In the genomic region with DNA sequence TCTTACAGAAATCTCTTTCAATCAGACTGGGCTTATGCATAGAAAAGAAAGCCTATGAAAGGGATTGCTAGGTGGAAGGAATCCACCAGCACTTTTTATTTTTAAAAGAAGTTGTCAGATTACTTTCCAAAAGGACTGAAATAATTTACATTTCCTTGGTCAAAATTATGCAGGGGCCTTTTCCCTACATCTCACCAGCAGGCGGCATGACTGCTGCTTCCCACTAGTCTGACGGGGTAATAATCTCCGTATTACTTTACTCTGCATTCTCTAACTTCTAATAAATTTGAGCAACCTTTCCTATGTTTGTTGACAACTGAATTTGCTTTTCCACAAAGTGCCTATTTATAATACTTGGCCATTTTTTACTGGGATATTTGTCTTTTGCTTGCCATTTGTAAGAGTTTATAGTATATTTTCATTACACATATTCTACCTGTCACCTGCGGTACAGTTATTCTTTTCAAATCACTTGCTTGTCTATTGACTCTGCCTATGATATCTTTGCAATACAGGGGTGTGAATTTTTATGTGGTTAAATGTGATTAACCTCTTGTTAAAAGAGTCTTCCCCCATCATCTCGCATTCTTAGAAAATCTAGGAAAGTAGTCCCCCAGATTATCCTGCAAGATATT, we compare ENCODE assay signal across 9 cellular contexts. TPM values are rescaled to one million over a fixed set of nuclear protein-coding genes. Genes with fewer than 3 reads are reported as not detected.
A peak's percentile ranks its signal among the peaks of the same experiment; 100 is the strongest.
DNase-seq lines count a peak whose midpoint lies in the region; ATAC-seq and TF ChIP-seq lines count a peak whose summit lies in the region.
"Had no signal": no experiment of that assay in that cellular context is flagged by ENCODE, and none has a peak within 500 bp of the region (broad histone marks: within the 10 kb centered on the region; RNA-seq: fewer than 3 reads in every experiment).

No MANE protein-coding gene starts in this region.

- no peaks in the 10 kb centered on the region for H3K9me2 ChIP-seq in MM.1S (replicated peaks; ENCODE audit: insufficient read depth, low read length)

- H3K79me2 ChIP-seq in MM.1S (ENCODE audit: low read length) = no peaks in the 10 kb centered on the region

- H3K27ac ChIP-seq in HEK293 (ENCODE audit: extremely low read depth, low read depth, low read length) (no peak overlapping the region), WERI-Rb-1 (no peak overlapping the region), MM.1S (ENCODE audit: low read length) (no peak overlapping the region)
- H3K27ac ChIP-seq: epithelial cell of prostate had no signal

- H3K4me1 ChIP-seq in HEK293 (ENCODE audit: control insufficient read depth, insufficient read depth, low read length) = no peaks in the 10 kb centered on the region
- H3K4me1 ChIP-seq in MM.1S (ENCODE audit: low read length) = peaks cover 13% of the 10 kb centered on the region

- H4K20me1 ChIP-seq in MM.1S (ENCODE audit: insufficient read depth, low read length) = no peaks in the 10 kb centered on the region

- H3F3A ChIP-seq in MM.1S (ENCODE audit: insufficient read depth, low read length) = peaks cover 10% of the 10 kb centered on the region

- H3K9me3 ChIP-seq in HEK293 (ENCODE audit: control insufficient read depth, insufficient read depth, low read depth, low read length) (no peaks in the 10 kb centered on the region), WERI-Rb-1 (ENCODE audit: severe bottlenecking) (no peaks in the 10 kb centered on the region), MM.1S (replicated peaks; ENCODE audit: insufficient read depth, low read length) (no peaks in the 10 kb centered on the region)

- H3K9me3 Mint-ChIP-seq in activated T-helper 1 cell treated with anti-CD3 and anti-CD28 coated beads, Interleukin-12 subunit alpha, Interleukin-12 subunit beta, Interleukin-2, Interleukin-4 antibody, amounts not matched to agents 30 ng/mL and 10 ng/mL and 1 ng/mL, durations not matched to agents 14 hours and 24 hours and 36 hours = no peaks in the 10 kb centered on the region

- DNase-seq in Caki2 (ENCODE audit: low read depth) = peak; percentile 10
- DNase-seq in WERI-Rb-1 = peak; percentile 22
- DNase-seq in lung microvascular endothelial cell (ENCODE audit: low read depth in 2 of 2) = peak; percentile 33 to 43
- no peak for DNase-seq in MM.1S
- DNase-seq in activated T-helper 1 cell treated with anti-CD3 and anti-CD28 coated beads, Interleukin-12 subunit alpha, Interleukin-12 subunit beta, Interleukin-2, Interleukin-4 antibody, amounts not matched to agents 30 ng/mL and 10 ng/mL and 1 ng/mL, durations not matched to agents 14 hours and 24 hours and 36 hours (ENCODE audit: low spot score) = no peak
- no peak for DNase-seq in sciatic nerve (ENCODE audit: low spot score)

- intact Hi-C loops in activated T-helper 1 cell treated with anti-CD3 and anti-CD28 coated beads, Interleukin-12 subunit alpha, Interleukin-12 subunit beta, Interleukin-2, Interleukin-4 antibody, amounts not matched to agents 30 ng/mL and 10 ng/mL and 1 ng/mL, durations not matched to agents 14 hours and 24 hours and 36 hours (cut with micrococcal nuclease) = loop anchor here (1.0 to 10.0 kb wide), 5 partner anchors 59 to 633 kb away; no protein-coding TSS in a partner anchor
- intact Hi-C loops in sciatic nerve (cut with DNase I) = loop anchor here (10.0 kb wide), 3 partner anchors 255 to 995 kb away; no protein-coding TSS in a partner anchor

- CTCF ChIA-PET in HEK293 (lab: Yijun Ruan, JAX) = no interaction called here

- H3K36me3 ChIP-seq in HEK293 (ENCODE audit: control insufficient read depth in 2 of 2, insufficient read depth in 1 of 2, low read length in 2 of 2) = no peaks in the 10 kb centered on the region
- H3K36me3 ChIP-seq in WERI-Rb-1 = no peaks in the 10 kb centered on the region
- H3K36me3 ChIP-seq in MM.1S (replicated peaks; ENCODE audit: insufficient read depth, low read length) = no peaks in the 10 kb centered on the region

- H3K9ac ChIP-seq in MM.1S (ENCODE audit: low read length) = no peak overlapping the region

- no peaks in the 10 kb centered on the region for H3K36me3 Mint-ChIP-seq in activated T-helper 1 cell treated with anti-CD3 and anti-CD28 coated beads, Interleukin-12 subunit alpha, Interleukin-12 subunit beta, Interleukin-2, Interleukin-4 antibody, amounts not matched to agents 30 ng/mL and 10 ng/mL and 1 ng/mL, durations not matched to agents 14 hours and 24 hours and 36 hours (ENCODE audit: low read depth)

- TF ChIP-seq CTCF in HEK293 (tag by site-specific recombination; IDR thresholded peaks at IDR 0.05) (no peak), WERI-Rb-1 (IDR thresholded peaks at IDR 0.05; ENCODE audit: low read depth, low read length) (peak; percentile 65), MM.1S (IDR thresholded peaks at IDR 0.05; ENCODE audit: low read length) (no peak)

- in situ Hi-C loops in Caki2 (cut with HindIII; ENCODE audit: low pct_unique_long_range_greater_than_20kb, low sequenced_read_pairs) = no loop called here

- POLR2A ChIA-PET in HEK293 (lab: Yijun Ruan, JAX) = no interaction called here

- no peak overlapping the region for H3K4me2 ChIP-seq in MM.1S (ENCODE audit: low read depth, low read length)

- no peak overlapping the region for H3K27ac Mint-ChIP-seq in activated T-helper 1 cell treated with anti-CD3 and anti-CD28 coated beads, Interleukin-12 subunit alpha, Interleukin-12 subunit beta, Interleukin-2, Interleukin-4 antibody, amounts not matched to agents 30 ng/mL and 10 ng/mL and 1 ng/mL, durations not matched to agents 14 hours and 24 hours and 36 hours

- H3K4me3 ChIP-seq in HEK293 (ENCODE audit: low read depth, low read length) (no peak overlapping the region), WERI-Rb-1 (ENCODE audit: low read depth, low read length) (no peak overlapping the region), MM.1S (ENCODE audit: low read length) (no peak overlapping the region)

- no peaks in the 10 kb centered on the region for H3K4me1 Mint-ChIP-seq in activated T-helper 1 cell treated with anti-CD3 and anti-CD28 coated beads, Interleukin-12 subunit alpha, Interleukin-12 subunit beta, Interleukin-2, Interleukin-4 antibody, amounts not matched to agents 30 ng/mL and 10 ng/mL and 1 ng/mL, durations not matched to agents 14 hours and 24 hours and 36 hours (ENCODE audit: low read depth)

- H3K4me3 Mint-ChIP-seq in activated T-helper 1 cell treated with anti-CD3 and anti-CD28 coated beads, Interleukin-12 subunit alpha, Interleukin-12 subunit beta, Interleukin-2, Interleukin-4 antibody, amounts not matched to agents 30 ng/mL and 10 ng/mL and 1 ng/mL, durations not matched to agents 14 hours and 24 hours and 36 hours = no peak overlapping the region

- H2AFZ ChIP-seq in MM.1S (ENCODE audit: low read length) = no peak overlapping the region

- H3K27me3 ChIP-seq in WERI-Rb-1 (ENCODE audit: insufficient read depth, low read depth, severe bottlenecking) (no peaks in the 10 kb centered on the region), MM.1S (replicated peaks; ENCODE audit: insufficient read depth, low read length) (no peaks in the 10 kb centered on the region)

- ATAC-seq in sciatic nerve (no peak), HG02623 (IDR thresholded peaks at IDR 0.05; ENCODE audit: unreplicated experiment) (no peak)

- peaks cover 17% of the 10 kb centered on the region for H3K27me3 Mint-ChIP-seq in activated T-helper 1 cell treated with anti-CD3 and anti-CD28 coated beads, Interleukin-12 subunit alpha, Interleukin-12 subunit beta, Interleukin-2, Interleukin-4 antibody, amounts not matched to agents 30 ng/mL and 10 ng/mL and 1 ng/mL, durations not matched to agents 14 hours and 24 hours and 36 hours (ENCODE audit: insufficient read depth)

TF ChIP-seq in HEK293, 187 proteins besides CTCF, POLR2A, EP300 and RAD21 (continues in another document):
- TF ChIP-seq INSM2 (tag by site-specific recombination; IDR thresholded peaks at IDR 0.05) (no peak), ZNF677 (tag by site-specific recombination; IDR thresholded peaks at IDR 0.05) (no peak), ZNF146 (tag by site-specific recombination; IDR thresholded peaks at IDR 0.05) (no peak)
- TF ChIP-seq, protein P1, sequence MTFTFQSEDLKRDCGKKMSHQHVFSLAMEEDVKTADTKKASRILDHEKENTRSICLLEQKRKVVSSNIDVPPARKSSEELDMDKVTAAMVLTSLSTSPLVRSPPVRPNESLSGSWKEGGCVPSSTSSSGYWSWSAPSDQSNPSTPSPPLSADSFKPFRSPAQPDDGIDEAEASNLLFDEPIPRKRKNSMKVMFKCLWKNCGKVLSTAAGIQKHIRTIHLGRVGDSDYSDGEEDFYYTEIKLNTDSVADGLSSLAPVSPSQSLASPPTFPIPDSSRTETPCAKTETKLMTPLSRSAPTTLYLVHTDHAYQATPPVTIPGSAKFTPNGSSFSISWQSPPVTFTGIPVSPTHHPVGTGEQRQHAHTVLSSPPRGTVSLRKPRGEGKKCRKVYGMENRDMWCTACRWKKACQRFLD (tag by site-specific recombination; IDR thresholded peaks at IDR 0.05) = no peak
- TF ChIP-seq, protein P2, sequence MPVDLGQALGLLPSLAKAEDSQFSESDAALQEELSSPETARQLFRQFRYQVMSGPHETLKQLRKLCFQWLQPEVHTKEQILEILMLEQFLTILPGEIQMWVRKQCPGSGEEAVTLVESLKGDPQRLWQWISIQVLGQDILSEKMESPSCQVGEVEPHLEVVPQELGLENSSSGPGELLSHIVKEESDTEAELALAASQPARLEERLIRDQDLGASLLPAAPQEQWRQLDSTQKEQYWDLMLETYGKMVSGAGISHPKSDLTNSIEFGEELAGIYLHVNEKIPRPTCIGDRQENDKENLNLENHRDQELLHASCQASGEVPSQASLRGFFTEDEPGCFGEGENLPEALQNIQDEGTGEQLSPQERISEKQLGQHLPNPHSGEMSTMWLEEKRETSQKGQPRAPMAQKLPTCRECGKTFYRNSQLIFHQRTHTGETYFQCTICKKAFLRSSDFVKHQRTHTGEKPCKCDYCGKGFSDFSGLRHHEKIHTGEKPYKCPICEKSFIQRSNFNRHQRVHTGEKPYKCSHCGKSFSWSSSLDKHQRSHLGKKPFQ (tag by site-specific recombination; IDR thresholded peaks at IDR 0.05) = no peak

RNA-seq across cellular contexts. Expression of gene USP47, which starts 51.9 kb away (rescaled TPM):
- 6.0 and 9.0 TPM in 2 replicates for total RNA-seq in Caki2 (2014; rRNA removed; shearing (Covaris generic); ENCODE audit: low replicate concordance)
- total RNA-seq in lung microvascular endothelial cell = 44.9 and 59.1 TPM in 2 replicates
- 52.0 and 54.8 TPM in 2 replicates for total RNA-seq in activated T-helper 1 cell treated with anti-CD3 and anti-CD28 coated beads, Interleukin-12 subunit alpha, Interleukin-12 subunit beta, Interleukin-2, Interleukin-4 antibody, amounts not matched to agents 30 ng/mL and 10 ng/mL and 1 ng/mL, durations not matched to agents 14 hours and 24 hours and 36 hours
- total RNA-seq in sciatic nerve = 57.5 TPM

Comparison
In these comparisons a context has a peak if more than half of its experiments do, and no peak if none do; other contexts are left out.
1. DNase-seq: peak in Caki2 (single experiment), WERI-Rb-1 (single experiment) and lung microvascular endothelial cell (2 of 2); none in MM.1S (single experiment), activated T-helper 1 cell treated with anti-CD3 and anti-CD28 coated beads, Interleukin-12 subunit alpha, Interleukin-12 subunit beta, Interleukin-2, Interleukin-4 antibody, amounts not matched to agents 30 ng/mL and 10 ng/mL and 1 ng/mL, durations not matched to agents 14 hours and 24 hours and 36 hours (single experiment) and sciatic nerve (single experiment).